ENCODE assay signal across 20 cellular contexts in the genomic region with DNA sequence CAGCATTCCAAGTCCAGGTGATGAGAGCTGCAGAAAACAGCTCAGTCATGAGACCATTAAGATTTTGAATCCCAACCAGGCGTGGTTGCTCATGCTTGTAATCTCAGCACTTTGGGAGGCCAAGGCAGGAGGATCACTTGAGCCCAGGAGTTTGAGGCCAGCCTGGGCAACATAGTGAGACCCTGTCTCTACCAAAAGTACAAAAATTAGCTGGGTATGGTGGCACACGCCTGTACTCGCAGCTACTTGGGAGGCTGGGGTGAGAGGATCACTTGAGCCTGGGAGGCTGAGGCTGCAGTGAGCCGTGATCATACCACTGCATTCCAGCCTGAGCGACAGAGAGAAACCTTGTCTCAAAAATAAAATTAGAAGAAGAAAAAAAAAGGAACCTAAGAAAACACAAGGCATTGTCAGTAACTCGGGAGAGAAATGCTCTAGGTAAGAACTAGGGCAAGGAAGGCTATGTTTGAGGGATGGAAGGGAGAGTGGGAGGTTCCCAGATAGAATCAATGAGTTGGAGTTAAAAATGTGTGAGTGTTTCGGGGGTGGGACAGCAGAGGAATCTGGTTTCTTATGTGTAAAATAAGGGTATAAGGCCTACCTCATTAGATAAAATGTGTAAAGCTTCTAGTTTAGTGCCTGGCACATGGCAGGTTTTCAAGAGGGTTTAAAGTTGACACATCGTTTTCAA.
"Had no signal": no experiment of that assay in that cellular context is flagged by ENCODE, and none has a peak within 500 bp of the region (broad histone marks: within the 10 kb centered on the region; RNA-seq: fewer than 3 reads in every experiment).

No MANE protein-coding gene starts in this region.

- H3K27ac ChIP-seq: breast epithelium, gastroesophageal sphincter, heart right ventricle, tibial nerve, vagina had no signal

- H3K9me3 ChIP-seq: breast epithelium, gastroesophageal sphincter, heart right ventricle, tibial nerve, vagina had no signal

- DNase-seq: activated CD4-positive, alpha-beta T cell treated with anti-CD3 and anti-CD28 coated beads, Interleukin-2, amount 50 U/mL, for 4 hours; activated CD4-positive, CD25-positive, alpha-beta regulatory T cell treated with anti-CD3 and anti-CD28 coated beads, Interleukin-2, amount 50 U/mL, for 72 hours; activated naive CD4-positive, alpha-beta T cell treated with Interleukin-2 at 50 U/mL for 16 hours; activated T-cell treated with anti-CD3 and anti-CD28 coated beads for 4 hours; aorta; cerebellar nuclear complex; dermis blood vessel endothelial cell; erythroblast; heart right ventricle; occipital lobe; right cardiac atrium; stimulated activated CD4-positive, alpha-beta T cell treated with anti-CD3 and anti-CD28 coated beads, Interleukin-4, amount 100 ng/mL, for 4 hours; stimulated activated CD8-positive, alpha-beta memory T cell treated with anti-CD3 and anti-CD28 coated beads, Interleukin-4, amount 100 ng/mL, for 48 hours; stimulated activated naive CD4-positive, alpha-beta T cell treated with Interleukin-2 at 50 U/mL for 16 hours; substantia nigra had no signal

- H3K4me1 ChIP-seq: breast epithelium, gastroesophageal sphincter, heart right ventricle, tibial nerve, vagina had no signal

- H3K4me3 ChIP-seq: breast epithelium, gastroesophageal sphincter, heart right ventricle, smooth muscle cell, tibial nerve, vagina had no signal

- ATAC-seq: gastroesophageal sphincter, heart right ventricle, right cardiac atrium had no signal

- H3K36me3 ChIP-seq: breast epithelium, gastroesophageal sphincter, heart right ventricle, tibial nerve, vagina had no signal

- H3K27me3 ChIP-seq: breast epithelium, gastroesophageal sphincter, heart right ventricle, tibial nerve, vagina had no signal
